Comparison of ENCODE assay signal across 34 cellular contexts in the genomic region with DNA sequence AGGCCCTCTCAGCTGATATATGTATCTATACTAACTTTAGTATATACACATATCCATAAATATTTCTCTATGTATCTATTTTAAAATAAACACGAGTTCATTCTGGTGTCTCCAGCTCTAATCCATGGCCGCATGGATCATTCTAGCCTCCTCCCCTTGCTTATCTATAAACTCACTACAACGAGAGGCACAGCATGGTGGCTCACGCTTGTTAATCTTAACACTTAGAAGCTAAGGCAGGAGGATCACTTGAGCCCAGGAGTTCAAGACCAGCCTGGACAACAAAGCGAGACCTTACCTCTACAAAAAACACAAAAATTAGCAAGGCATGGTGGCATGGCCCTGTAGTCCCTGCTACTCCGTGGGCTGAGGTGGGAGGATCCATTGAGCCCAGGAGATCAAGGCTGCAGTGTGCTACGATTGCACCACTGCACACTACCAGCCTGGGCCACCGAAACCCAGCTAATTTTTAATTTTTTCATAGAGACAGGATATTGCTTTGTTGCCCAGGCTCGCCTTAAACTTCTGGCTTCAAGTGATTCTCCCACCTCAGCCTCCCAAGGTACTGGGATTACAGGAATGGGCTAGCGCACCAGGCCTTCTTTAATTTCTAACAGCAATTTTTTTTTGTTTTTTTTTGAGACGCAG.
"Had no signal": no experiment of that assay in that cellular context is flagged by ENCODE, and none has a peak within 500 bp of the region (broad histone marks: within the 10 kb centered on the region; RNA-seq: fewer than 3 reads in every experiment).

No MANE protein-coding gene starts in this region.

- H3K4me2 ChIP-seq: KMS-11 had no signal

- DNase-seq: activated CD4-positive, alpha-beta T cell treated with anti-CD3 and anti-CD28 coated beads for 36 hours; activated CD4-positive, alpha-beta T cell treated with anti-CD3 and anti-CD28 coated beads, Interleukin-2, amount 10 ng/mL, durations not matched to agents 7 days and 5 days; activated CD4-positive, alpha-beta T cell treated with anti-CD3 and anti-CD28 coated beads, Interleukin-2, amount 50 U/mL, for 48 hours; activated CD8-positive, alpha-beta memory T cell treated with anti-CD3 and anti-CD28 coated beads, Interleukin-2, amount 10 ng/mL, durations not matched to agents 7 days and 5 days; activated CD8-positive, alpha-beta memory T cell treated with anti-CD3 and anti-CD28 coated beads, Interleukin-2, amount 50 U/mL, for 48 hours; activated effector memory CD4-positive, alpha-beta T cell treated with Interleukin-2 at 50 U/mL for 16 hours; activated naive CD4-positive, alpha-beta T cell treated with anti-CD3 and anti-CD28 coated beads, Interleukin-2, amount 10 ng/mL, durations not matched to agents 7 days and 5 days; activated naive CD8-positive, alpha-beta T cell treated with anti-CD3 and anti-CD28 coated beads, Interleukin-2, amount 50 U/mL, for 24 hours; activated T-cell treated with anti-CD3 and anti-CD28 coated beads, Interleukin-2, amount 50 U/mL, for 48 hours; anterior cingulate cortex; central memory CD4-positive, alpha-beta T cell; MM.1S; MV-4-11; NCI-H1092; NCI-H1436 treated with DMSO at 0.1 percent for 48 hours; NCI-H1694 treated with DMSO at 0.1 percent for 48 hours; NCI-H2029; NCI-H2107; NCI-H2171; NCI-H510A; NCI-H526; NCI-H748 treated with DMSO at 0.1 percent for 48 hours; NK-92 treated with Interleukin-12 subunit alpha and Interleukin-12 subunit beta, amount 100 ng/mL, for 24 hours; PC-3; Right ventricle myocardium superior; SW 1271; T-helper 1 cell; T-helper 2 cell; T-helper 9 cell had no signal

- ATAC-seq: activated CD4-positive, alpha-beta T cell treated with anti-CD3 and anti-CD28 coated beads for 36 hours; activated CD4-positive, CD25-positive, alpha-beta regulatory T cell treated with anti-CD3 and anti-CD28 coated beads, Interleukin-2, amount 50 U/mL, for 24 hours; activated CD8-positive, alpha-beta memory T cell treated with anti-CD3 and anti-CD28 coated beads, Interleukin-2, amount 10 ng/mL, durations not matched to agents 7 days and 5 days; activated naive CD8-positive, alpha-beta T cell treated with anti-CD3 and anti-CD28 coated beads, Interleukin-2, amount 50 U/mL, for 24 hours; PC-3; WTC11 had no signal

- H3K9ac ChIP-seq: KMS-11 had no signal

- H3K27ac ChIP-seq: KMS-11 had no signal

- FAIRE-seq: bronchial epithelial cell, RCC 7860 had no signal
